8 cellular contexts compared by ENCODE assay signal in the genomic region with DNA sequence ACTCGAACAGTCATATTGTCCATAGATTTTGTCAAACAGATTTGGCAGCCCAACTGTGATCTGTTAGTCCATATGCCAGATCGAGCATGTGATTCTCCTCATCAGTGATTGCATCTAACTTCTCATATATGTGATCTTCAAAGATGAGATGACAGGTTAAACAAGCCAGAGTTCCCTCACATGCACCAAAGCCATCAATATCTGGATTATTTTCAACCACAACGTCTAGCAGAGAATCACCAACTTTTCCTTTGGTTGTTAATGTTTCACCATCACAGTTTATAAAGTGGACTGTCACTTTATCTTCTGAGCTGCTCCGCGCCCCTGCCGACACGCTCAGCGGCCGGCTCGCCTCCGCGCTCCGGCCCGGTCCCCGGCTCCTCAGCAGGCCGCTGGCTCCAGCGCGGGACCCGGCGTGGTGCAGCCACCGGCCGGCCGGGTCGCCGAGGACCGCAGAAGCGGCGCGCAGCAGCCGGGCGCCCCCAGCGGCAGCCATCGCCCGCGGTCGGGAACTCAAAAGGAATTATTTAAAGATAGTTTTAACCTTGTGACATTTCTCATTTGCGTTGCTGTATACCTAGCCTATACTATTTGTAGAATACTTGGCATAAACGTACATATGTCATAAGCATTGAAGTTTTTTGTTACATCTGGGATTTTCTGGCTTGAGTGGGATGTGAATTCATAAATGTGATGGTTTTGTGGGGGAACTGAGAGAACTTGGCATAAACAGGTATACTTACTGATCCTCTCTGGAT. TPM values are rescaled to one million over a fixed set of nuclear protein-coding genes. Genes with fewer than 3 reads are reported as not detected.
A peak's percentile ranks its signal among the peaks of the same experiment; 100 is the strongest.
DNase-seq lines count a peak whose midpoint lies in the region; ATAC-seq, FAIRE-seq and TF ChIP-seq lines count a peak whose summit lies in the region.

No MANE protein-coding gene starts in this region.

- peak overlapping the region; percentile 36 for H3K27ac Mint-ChIP-seq in activated T-cell treated with anti-CD3 and anti-CD28 coated beads, Interleukin-2, amount 50 U/mL, for 24 hours

- intact Hi-C loops in posterior cingulate gyrus (cut with DNase I): no loop called here

- DNase-seq in AG09319 (ENCODE audit: extremely low read depth, low read depth) (no peak), frontal cortex (ENCODE audit: low spot score in 2 of 2) (peak; percentile 49 to 66), posterior cingulate gyrus (peak in 8 of 10 donors; percentile 42 to 93 (median 51)), kidney glomerular epithelial cell (lab: John Stamatoyannopoulos, UW) (no peak)
- DNase-seq in activated T-cell treated with anti-CD3 and anti-CD28 coated beads, Interleukin-2, amount 50 U/mL, for 24 hours: peak; percentile 52

- H3K4me1 Mint-ChIP-seq in activated T-cell treated with anti-CD3 and anti-CD28 coated beads, Interleukin-2, amount 50 U/mL, for 24 hours (ENCODE audit: low read depth): peaks cover 16% of the 10 kb centered on the region

- H3K4me3 Mint-ChIP-seq in activated T-cell treated with anti-CD3 and anti-CD28 coated beads, Interleukin-2, amount 50 U/mL, for 24 hours: no peak overlapping the region

- H3K27me3 Mint-ChIP-seq in activated T-cell treated with anti-CD3 and anti-CD28 coated beads, Interleukin-2, amount 50 U/mL, for 24 hours: no peaks in the 10 kb centered on the region

- FAIRE-seq in frontal cortex (lab: Jason Lieb, UNC): no peak

- peak; percentile 52 for ATAC-seq in HG03095 (IDR thresholded peaks at IDR 0.05; ENCODE audit: unreplicated experiment)
- ATAC-seq in HG03565 (IDR thresholded peaks at IDR 0.05; ENCODE audit: unreplicated experiment): no peak
- ATAC-seq in GM19452 (IDR thresholded peaks at IDR 0.05; ENCODE audit: unreplicated experiment): no peak

- no peaks in the 10 kb centered on the region for H3K9me3 Mint-ChIP-seq in activated T-cell treated with anti-CD3 and anti-CD28 coated beads, Interleukin-2, amount 50 U/mL, for 24 hours

- H3K36me3 Mint-ChIP-seq in activated T-cell treated with anti-CD3 and anti-CD28 coated beads, Interleukin-2, amount 50 U/mL, for 24 hours (ENCODE audit: low read depth): peaks cover 84% of the 10 kb centered on the region

- peak; percentile 38 for TF ChIP-seq CTCF in AG09319 (IDR thresholded peaks at IDR 0.05; ENCODE audit: low read depth, low read length)

RNA-seq across cellular contexts. Expression of a gene that starts 40.1 kb away (rescaled TPM):
- 50.1 TPM for total RNA-seq in frontal cortex

Comparison
In these comparisons a context has a peak if more than half of its experiments do, and no peak if none do; other contexts are left out.
1. DNase-seq: peak in activated T-cell treated with anti-CD3 and anti-CD28 coated beads, Interleukin-2, amount 50 U/mL, for 24 hours (single experiment), frontal cortex (2 of 2) and posterior cingulate gyrus (8 of 10); none in AG09319 (single experiment) and kidney glomerular epithelial cell (single experiment).